Comparison of ENCODE assay signal across 9 cellular contexts in genomic region chr12:51395283-51396230, GRCh38. TPM values are rescaled to one million over a fixed set of nuclear protein-coding genes. Genes with fewer than 3 reads are reported as not detected.
DNase-seq lines count a peak whose midpoint lies in the region; ATAC-seq and TF ChIP-seq lines count a peak whose summit lies in the region.
"Had no signal": no experiment of that assay in that cellular context is flagged by ENCODE, and none has a peak within 500 bp of the region (broad histone marks: within the 10 kb centered on the region; RNA-seq: fewer than 3 reads in every experiment).

No MANE protein-coding gene starts in this region.

- POLR2A ChIA-PET in WTC11 (lab: Charles Lee) = no interaction called here

- H3K27ac ChIP-seq in tibial artery = no peak overlapping the region

- H3K4me1 ChIP-seq in tibial artery = peaks cover 0 to 25% (median 14%) of the 10 kb centered on the region in 4 donors

- H3K4me3 ChIP-seq in tibial artery = no peak overlapping the region

- H3K36me3 ChIP-seq in tibial artery = no peaks in the 10 kb centered on the region

- peaks cover 0 to 34% of the 10 kb centered on the region in 2 donors for H3K27me3 ChIP-seq in tibial artery

- peaks cover 29% of the 10 kb centered on the region for H3K4me1 Mint-ChIP-seq in WTC11
- peaks cover 51 to 53% of the 10 kb centered on the region in 2 donors for H3K4me1 Mint-ChIP-seq in natural killer cell

- DNase-seq in WTC11 (ENCODE audit: low spot score) (no peak), natural killer cell (peak; percentile 28), cerebellar cortex (ENCODE audit: low spot score) (no peak), NCI-H345 treated with DMSO at 0.1 percent for 48 hours (lab: John Stamatoyannopoulos, UW; ENCODE audit: unreplicated experiment) (no peak), NCI-H82 treated with DMSO at 0.1 percent for 48 hours (lab: John Stamatoyannopoulos, UW; ENCODE audit: unreplicated experiment) (no peak), tibial artery (no peak)

- H3K9me3 ChIP-seq in tibial artery = no peaks in the 10 kb centered on the region

- H3K36me3 Mint-ChIP-seq in WTC11 = peaks cover 10% of the 10 kb centered on the region; the same call in 1 of the 2 replicates
- H3K36me3 Mint-ChIP-seq in natural killer cell = no peaks in the 10 kb centered on the region

- TF ChIP-seq CTCF in WTC11 (IDR thresholded peaks at IDR 0.05) (no peak), natural killer cell (IDR thresholded peaks at IDR 0.05) (no peak), tibial artery (IDR thresholded peaks at IDR 0.05) (no peak)

- H3K27me3 Mint-ChIP-seq in WTC11 (ENCODE audit: low read depth) = no peaks in the 10 kb centered on the region
- no peaks in the 10 kb centered on the region for H3K27me3 Mint-ChIP-seq in natural killer cell (ENCODE audit: low read depth in 2 of 2)

- ATAC-seq in GM18519 (IDR thresholded peaks at IDR 0.05; ENCODE audit: low FRiP score, unreplicated experiment) (peak; percentile 43), HG02588 (IDR thresholded peaks at IDR 0.05; ENCODE audit: unreplicated experiment) (peak; percentile 30), WTC11 (no peak), natural killer cell (peak; percentile 49 to 76 (median 58))

- intact Hi-C loops in natural killer cell (cut with micrococcal nuclease) (loop anchor here (1.0 kb wide), 1 partner anchor 26 kb away; no protein-coding TSS in a partner anchor), tibial artery (cut with DNase I; ENCODE audit: low total_unique reads) (loop anchor here (2.0 kb wide), 1 partner anchor 59 kb away; no protein-coding TSS in a partner anchor)

- CTCF ChIA-PET in WTC11 (lab: Charles Lee) = no interaction called here

- no peak overlapping the region for H3K27ac Mint-ChIP-seq in WTC11
- peak overlapping the region; percentile 89 to 94 for H3K27ac Mint-ChIP-seq in natural killer cell

- H3K4me3 Mint-ChIP-seq in WTC11 = no peak overlapping the region
- H3K4me3 Mint-ChIP-seq in natural killer cell = peak overlapping the region; percentile 80

- no peaks in the 10 kb centered on the region for H3K9me3 Mint-ChIP-seq in WTC11
- H3K9me3 Mint-ChIP-seq in natural killer cell = no peaks in the 10 kb centered on the region

TF ChIP-seq in WTC11, 78 proteins besides CTCF, POLR2A, EP300 and RAD21:
- peak; percentile 28; the same call in 1 of the 2 replicates for TF ChIP-seq ZNF121 (CRISPR knock-in tag; IDR thresholded peaks at IDR 0.05)
- TF ChIP-seq MYBL2 (CRISPR knock-in tag; IDR thresholded peaks at IDR 0.05) = no peak

RNA-seq across cellular contexts. Expression of gene GALNT6, which starts 4.4 kb away (rescaled TPM):
- total RNA-seq in WTC11 (2021) = 11.0 to 18.3 TPM (median 11.2 TPM) in 3 replicates
- total RNA-seq in natural killer cell = 10 to 100 TPM; 19.3 to 38.5 (median 33.9) TPM

RNA-seq across cellular contexts. Expression of gene SLC4A8, which starts 29.1 kb away (rescaled TPM):
- total RNA-seq in WTC11 (2021) (13.1 to 23.5 TPM (median 16.9 TPM) in 3 replicates), natural killer cell (10 to 100 TPM in 2 of 3 donors, 1 to 10 TPM in 1; 9.8 to 19.2 (median 13.6) TPM)

RNA-seq across cellular contexts. Expression of gene CELA1, which starts 49.1 kb away (rescaled TPM):
- total RNA-seq in WTC11 (2021) = not detected in 3 replicates
- total RNA-seq in natural killer cell = under 1 TPM in 2 of 3 donors, not detected in 1; 0.53 to 0.66 TPM
- total RNA-seq: lung microvascular endothelial cell had no signal
